2 cellular contexts compared by ENCODE assay signal in the genomic region with DNA sequence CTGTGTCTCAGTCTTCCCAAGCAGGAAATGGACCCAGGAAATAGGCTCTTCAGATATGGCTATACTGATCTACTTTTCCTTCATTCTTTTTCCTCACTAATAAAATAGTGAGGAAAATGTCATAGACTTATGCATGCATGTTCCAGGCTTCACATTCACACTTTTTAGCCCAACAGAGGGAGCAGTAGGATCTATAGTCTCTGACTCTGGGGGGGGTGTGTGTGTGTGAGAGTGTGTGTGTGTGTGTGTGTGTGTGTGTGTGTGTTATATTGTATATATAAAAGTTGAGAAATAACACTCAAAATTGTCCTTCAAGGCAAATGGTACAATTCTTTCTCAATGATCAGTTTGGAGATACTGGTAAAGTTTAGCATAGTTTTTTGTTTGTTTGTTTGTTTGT.
TF ChIP-seq lines count a peak whose summit lies in the region.

No MANE protein-coding gene starts in this region.

TF ChIP-seq in HCT116, 20 proteins besides CTCF, POLR2A, EP300 and RAD21:
- no peak for TF ChIP-seq FOSL1 (IDR thresholded peaks at IDR 0.05; ENCODE audit: low read depth)
- TF ChIP-seq CBX3 (IDR thresholded peaks at IDR 0.05; ENCODE audit: low read depth) = no peak
- no peak for TF ChIP-seq EZH2phosphoT487 (IDR thresholded peaks at IDR 0.05; ENCODE audit: borderline replicate concordance)
- TF ChIP-seq, protein P1, sequence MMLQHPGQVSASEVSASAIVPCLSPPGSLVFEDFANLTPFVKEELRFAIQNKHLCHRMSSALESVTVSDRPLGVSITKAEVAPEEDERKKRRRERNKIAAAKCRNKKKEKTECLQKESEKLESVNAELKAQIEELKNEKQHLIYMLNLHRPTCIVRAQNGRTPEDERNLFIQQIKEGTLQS (IDR thresholded peaks at IDR 0.05) = no peak

TF ChIP-seq in H1, 55 proteins besides CTCF, POLR2A, EP300 and RAD21:
- TF ChIP-seq EGR1 (IDR thresholded peaks at IDR 0.05; ENCODE audit: borderline replicate concordance, low read depth, low read length) (no peak), TBP (IDR thresholded peaks at IDR 0.05; ENCODE audit: low read depth, low read length) (no peak)
- TF ChIP-seq, protein P2, sequence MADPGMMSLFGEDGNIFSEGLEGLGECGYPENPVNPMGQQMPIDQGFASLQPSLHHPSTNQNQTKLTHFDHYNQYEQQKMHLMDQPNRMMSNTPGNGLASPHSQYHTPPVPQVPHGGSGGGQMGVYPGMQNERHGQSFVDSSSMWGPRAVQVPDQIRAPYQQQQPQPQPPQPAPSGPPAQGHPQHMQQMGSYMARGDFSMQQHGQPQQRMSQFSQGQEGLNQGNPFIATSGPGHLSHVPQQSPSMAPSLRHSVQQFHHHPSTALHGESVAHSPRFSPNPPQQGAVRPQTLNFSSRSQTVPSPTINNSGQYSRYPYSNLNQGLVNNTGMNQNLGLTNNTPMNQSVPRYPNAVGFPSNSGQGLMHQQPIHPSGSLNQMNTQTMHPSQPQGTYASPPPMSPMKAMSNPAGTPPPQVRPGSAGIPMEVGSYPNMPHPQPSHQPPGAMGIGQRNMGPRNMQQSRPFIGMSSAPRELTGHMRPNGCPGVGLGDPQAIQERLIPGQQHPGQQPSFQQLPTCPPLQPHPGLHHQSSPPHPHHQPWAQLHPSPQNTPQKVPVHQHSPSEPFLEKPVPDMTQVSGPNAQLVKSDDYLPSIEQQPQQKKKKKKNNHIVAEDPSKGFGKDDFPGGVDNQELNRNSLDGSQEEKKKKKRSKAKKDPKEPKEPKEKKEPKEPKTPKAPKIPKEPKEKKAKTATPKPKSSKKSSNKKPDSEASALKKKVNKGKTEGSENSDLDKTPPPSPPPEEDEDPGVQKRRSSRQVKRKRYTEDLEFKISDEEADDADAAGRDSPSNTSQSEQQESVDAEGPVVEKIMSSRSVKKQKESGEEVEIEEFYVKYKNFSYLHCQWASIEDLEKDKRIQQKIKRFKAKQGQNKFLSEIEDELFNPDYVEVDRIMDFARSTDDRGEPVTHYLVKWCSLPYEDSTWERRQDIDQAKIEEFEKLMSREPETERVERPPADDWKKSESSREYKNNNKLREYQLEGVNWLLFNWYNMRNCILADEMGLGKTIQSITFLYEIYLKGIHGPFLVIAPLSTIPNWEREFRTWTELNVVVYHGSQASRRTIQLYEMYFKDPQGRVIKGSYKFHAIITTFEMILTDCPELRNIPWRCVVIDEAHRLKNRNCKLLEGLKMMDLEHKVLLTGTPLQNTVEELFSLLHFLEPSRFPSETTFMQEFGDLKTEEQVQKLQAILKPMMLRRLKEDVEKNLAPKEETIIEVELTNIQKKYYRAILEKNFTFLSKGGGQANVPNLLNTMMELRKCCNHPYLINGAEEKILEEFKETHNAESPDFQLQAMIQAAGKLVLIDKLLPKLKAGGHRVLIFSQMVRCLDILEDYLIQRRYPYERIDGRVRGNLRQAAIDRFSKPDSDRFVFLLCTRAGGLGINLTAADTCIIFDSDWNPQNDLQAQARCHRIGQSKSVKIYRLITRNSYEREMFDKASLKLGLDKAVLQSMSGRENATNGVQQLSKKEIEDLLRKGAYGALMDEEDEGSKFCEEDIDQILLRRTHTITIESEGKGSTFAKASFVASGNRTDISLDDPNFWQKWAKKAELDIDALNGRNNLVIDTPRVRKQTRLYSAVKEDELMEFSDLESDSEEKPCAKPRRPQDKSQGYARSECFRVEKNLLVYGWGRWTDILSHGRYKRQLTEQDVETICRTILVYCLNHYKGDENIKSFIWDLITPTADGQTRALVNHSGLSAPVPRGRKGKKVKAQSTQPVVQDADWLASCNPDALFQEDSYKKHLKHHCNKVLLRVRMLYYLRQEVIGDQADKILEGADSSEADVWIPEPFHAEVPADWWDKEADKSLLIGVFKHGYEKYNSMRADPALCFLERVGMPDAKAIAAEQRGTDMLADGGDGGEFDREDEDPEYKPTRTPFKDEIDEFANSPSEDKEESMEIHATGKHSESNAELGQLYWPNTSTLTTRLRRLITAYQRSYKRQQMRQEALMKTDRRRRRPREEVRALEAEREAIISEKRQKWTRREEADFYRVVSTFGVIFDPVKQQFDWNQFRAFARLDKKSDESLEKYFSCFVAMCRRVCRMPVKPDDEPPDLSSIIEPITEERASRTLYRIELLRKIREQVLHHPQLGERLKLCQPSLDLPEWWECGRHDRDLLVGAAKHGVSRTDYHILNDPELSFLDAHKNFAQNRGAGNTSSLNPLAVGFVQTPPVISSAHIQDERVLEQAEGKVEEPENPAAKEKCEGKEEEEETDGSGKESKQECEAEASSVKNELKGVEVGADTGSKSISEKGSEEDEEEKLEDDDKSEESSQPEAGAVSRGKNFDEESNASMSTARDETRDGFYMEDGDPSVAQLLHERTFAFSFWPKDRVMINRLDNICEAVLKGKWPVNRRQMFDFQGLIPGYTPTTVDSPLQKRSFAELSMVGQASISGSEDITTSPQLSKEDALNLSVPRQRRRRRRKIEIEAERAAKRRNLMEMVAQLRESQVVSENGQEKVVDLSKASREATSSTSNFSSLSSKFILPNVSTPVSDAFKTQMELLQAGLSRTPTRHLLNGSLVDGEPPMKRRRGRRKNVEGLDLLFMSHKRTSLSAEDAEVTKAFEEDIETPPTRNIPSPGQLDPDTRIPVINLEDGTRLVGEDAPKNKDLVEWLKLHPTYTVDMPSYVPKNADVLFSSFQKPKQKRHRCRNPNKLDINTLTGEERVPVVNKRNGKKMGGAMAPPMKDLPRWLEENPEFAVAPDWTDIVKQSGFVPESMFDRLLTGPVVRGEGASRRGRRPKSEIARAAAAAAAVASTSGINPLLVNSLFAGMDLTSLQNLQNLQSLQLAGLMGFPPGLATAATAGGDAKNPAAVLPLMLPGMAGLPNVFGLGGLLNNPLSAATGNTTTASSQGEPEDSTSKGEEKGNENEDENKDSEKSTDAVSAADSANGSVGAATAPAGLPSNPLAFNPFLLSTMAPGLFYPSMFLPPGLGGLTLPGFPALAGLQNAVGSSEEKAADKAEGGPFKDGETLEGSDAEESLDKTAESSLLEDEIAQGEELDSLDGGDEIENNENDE (IDR thresholded peaks at IDR 0.05; ENCODE audit: insufficient replicate concordance, low read length) = no peak
